In the genomic region with DNA sequence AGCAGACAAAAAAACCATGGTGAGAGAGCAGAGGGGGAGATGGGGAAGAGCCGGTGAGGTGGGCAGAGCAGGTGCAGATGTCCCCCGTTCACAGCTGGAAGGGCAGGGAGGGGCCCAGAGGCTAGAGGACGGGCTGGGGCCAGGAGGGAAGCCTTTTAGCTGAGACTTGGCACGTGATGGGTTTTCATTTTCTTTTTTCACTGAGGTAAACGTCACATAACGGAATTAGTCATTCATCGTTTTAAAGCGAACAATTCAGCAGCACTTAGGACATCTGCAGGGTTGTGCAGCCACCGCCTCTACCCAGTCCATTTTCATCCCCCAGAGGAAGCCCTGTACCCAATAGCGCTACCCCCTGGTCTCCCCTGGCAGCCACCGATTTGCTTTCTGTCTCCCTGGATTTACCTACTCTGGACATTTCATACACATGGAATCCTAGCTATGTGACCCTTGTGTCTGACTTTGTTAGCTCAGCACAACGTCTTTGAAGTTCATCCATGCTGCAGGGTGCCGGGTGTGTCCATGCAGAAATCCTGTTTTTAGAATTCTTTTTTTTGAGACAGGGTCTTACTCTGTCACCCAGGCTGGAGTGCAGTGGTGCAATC, we compare ENCODE assay signal across 1 cellular context.
A peak's percentile ranks its signal among the peaks of the same experiment; 100 is the strongest.
TF ChIP-seq lines count a peak whose summit lies in the region.

No MANE protein-coding gene starts in this region.

TF ChIP-seq in HepG2, 621 proteins besides CTCF, POLR2A, EP300 and RAD21 (continued from another document):
- TF ChIP-seq, protein P1, sequence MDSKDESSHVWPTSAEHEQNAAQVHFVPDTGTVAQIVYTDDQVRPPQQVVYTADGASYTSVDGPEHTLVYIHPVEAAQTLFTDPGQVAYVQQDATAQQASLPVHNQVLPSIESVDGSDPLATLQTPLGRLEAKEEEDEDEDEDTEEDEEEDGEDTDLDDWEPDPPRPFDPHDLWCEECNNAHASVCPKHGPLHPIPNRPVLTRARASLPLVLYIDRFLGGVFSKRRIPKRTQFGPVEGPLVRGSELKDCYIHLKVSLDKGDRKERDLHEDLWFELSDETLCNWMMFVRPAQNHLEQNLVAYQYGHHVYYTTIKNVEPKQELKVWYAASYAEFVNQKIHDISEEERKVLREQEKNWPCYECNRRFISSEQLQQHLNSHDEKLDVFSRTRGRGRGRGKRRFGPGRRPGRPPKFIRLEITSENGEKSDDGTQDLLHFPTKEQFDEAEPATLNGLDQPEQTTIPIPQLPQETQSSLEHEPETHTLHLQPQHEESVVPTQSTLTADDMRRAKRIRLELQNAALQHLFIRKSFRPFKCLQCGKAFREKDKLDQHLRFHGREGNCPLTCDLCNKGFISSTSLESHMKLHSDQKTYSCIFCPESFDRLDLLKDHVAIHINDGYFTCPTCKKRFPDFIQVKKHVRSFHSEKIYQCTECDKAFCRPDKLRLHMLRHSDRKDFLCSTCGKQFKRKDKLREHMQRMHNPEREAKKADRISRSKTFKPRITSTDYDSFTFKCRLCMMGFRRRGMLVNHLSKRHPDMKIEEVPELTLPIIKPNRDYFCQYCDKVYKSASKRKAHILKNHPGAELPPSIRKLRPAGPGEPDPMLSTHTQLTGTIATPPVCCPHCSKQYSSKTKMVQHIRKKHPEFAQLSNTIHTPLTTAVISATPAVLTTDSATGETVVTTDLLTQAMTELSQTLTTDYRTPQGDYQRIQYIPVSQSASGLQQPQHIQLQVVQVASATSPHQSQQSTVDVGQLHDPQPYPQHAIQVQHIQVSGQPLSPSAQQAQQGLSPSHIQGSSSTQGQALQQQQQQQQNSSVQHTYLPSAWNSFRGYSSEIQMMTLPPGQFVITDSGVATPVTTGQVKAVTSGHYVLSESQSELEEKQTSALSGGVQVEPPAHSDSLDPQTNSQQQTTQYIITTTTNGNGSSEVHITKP (CRISPR knock-in tag; IDR thresholded peaks at IDR 0.05; ENCODE audit: low read depth), result peak; percentile 76; the same call in 1 of the 2 replicates
- 0 out of 2 replicates have a peak, but pooled peaks have one; percentile 16 for TF ChIP-seq PITX1 (CRISPR knock-in tag; IDR thresholded peaks at IDR 0.05)
- TF ChIP-seq RARA (CRISPR knock-in tag; IDR thresholded peaks at IDR 0.05), result peak; percentile 35; the same call in 1 of the 2 replicates
- TF ChIP-seq TEAD3 (CRISPR knock-in tag; optimal IDR thresholded peaks at IDR 0.05; ENCODE audit: borderline replicate concordance), result peak; percentile 99
- TF ChIP-seq NR2F6 (IDR thresholded peaks at IDR 0.05), result peak; percentile 83
- peak; percentile 95 for TF ChIP-seq NR2F6 (CRISPR knock-in tag; IDR thresholded peaks at IDR 0.05)
- no peak for TF ChIP-seq ZNF704 (CRISPR knock-in tag; IDR thresholded peaks at IDR 0.05; ENCODE audit: borderline replicate concordance)
- TF ChIP-seq SMC3 (IDR thresholded peaks at IDR 0.05; ENCODE audit: low read length), result peak; percentile 52; the same call in 1 of the 2 replicates
- TF ChIP-seq ATF3 (CRISPR knock-in tag; IDR thresholded peaks at IDR 0.05), result no peak
- TF ChIP-seq ZBTB7B (CRISPR knock-in tag; IDR thresholded peaks at IDR 0.05), result 0 out of 2 replicates have a peak, but pooled peaks have one; percentile 24
- peak; percentile 18; the same call in 1 of the 2 replicates for TF ChIP-seq HNF4A (CRISPR knock-in tag; IDR thresholded peaks at IDR 0.05)
- TF ChIP-seq THRA (CRISPR knock-in tag; IDR thresholded peaks at IDR 0.05; ENCODE audit: borderline replicate concordance), result no peak
- TF ChIP-seq ZNF776 (CRISPR knock-in tag; IDR thresholded peaks at IDR 0.05), result no peak
- TF ChIP-seq NR2F2 (IDR thresholded peaks at IDR 0.05; ENCODE audit: borderline replicate concordance, low read depth), result peak; percentile 71; the same call in 1 of the 2 replicates
